ENCODE assay signal across 15 cellular contexts in genomic region chr4:962231-963208, GRCh38. TPM values are rescaled to one million over a fixed set of nuclear protein-coding genes. Genes with fewer than 3 reads are reported as not detected.
DNase-seq lines count a peak whose midpoint lies in the region; ATAC-seq and TF ChIP-seq lines count a peak whose summit lies in the region.
"Had no signal": no experiment of that assay in that cellular context is flagged by ENCODE, and none has a peak within 500 bp of the region (broad histone marks: within the 10 kb centered on the region; RNA-seq: fewer than 3 reads in every experiment).

No MANE protein-coding gene starts in this region.

- no peak for TF ChIP-seq CTCF in osteocyte (IDR thresholded peaks at IDR 0.05)

- peak; percentile 80 for ATAC-seq in left colon
- ATAC-seq in GM21737 (IDR thresholded peaks at IDR 0.05; ENCODE audit: unreplicated experiment): no peak
- ATAC-seq: sciatic nerve had no signal

- intact Hi-C loops in left colon (cut with DNase I, micrococcal nuclease): no loop called here

- no peaks in the 10 kb centered on the region for H3K9me3 Mint-ChIP-seq in osteocyte (ENCODE audit: unreplicated experiment)
- H3K9me3 Mint-ChIP-seq: activated naive CD4-positive, alpha-beta T cell treated with anti-CD3 and anti-CD28 coated beads, Interleukin-2, amount 10 ng/mL, durations not matched to agents 7 days and 5 days; CD4-positive, alpha-beta T cell had no signal

- H3K4me1 Mint-ChIP-seq in osteocyte (ENCODE audit: unreplicated experiment): no peaks in the 10 kb centered on the region
- H3K4me1 Mint-ChIP-seq: activated naive CD4-positive, alpha-beta T cell treated with anti-CD3 and anti-CD28 coated beads, Interleukin-2, amount 10 ng/mL, durations not matched to agents 7 days and 5 days had no signal

- H3K36me3 Mint-ChIP-seq in osteocyte (ENCODE audit: unreplicated experiment): peaks cover 2% of the 10 kb centered on the region

- DNase-seq in DMS153 (lab: John Stamatoyannopoulos, UW): peak; percentile 53
- peak; percentile 90 for DNase-seq in HT-29 (ENCODE audit: low spot score)
- DNase-seq in NCI-H774 (lab: John Stamatoyannopoulos, UW): peak; percentile 83
- DNase-seq in left colon: peak; percentile 75 to 87
- DNase-seq in osteocyte (ENCODE audit: extremely low spot score, unreplicated experiment): no peak
- no peak for DNase-seq in UCSD-AML1 (lab: John Stamatoyannopoulos, UW; ENCODE audit: unreplicated experiment)
- DNase-seq: activated naive CD4-positive, alpha-beta T cell treated with anti-CD3 and anti-CD28 coated beads, Interleukin-2, amount 10 ng/mL, durations not matched to agents 7 days and 5 days; effector memory CD4-positive, alpha-beta T cell; mammary epithelial cell; NK-92 treated with Interleukin-12 subunit alpha and Interleukin-12 subunit beta, amount 100 ng/mL, for 24 hours; stimulated activated CD4-positive, alpha-beta T cell treated with anti-CD3 and anti-CD28 coated beads, Interleukin-4, amount 100 ng/mL, for 4 hours had no signal

- no peak overlapping the region for H3K4me3 Mint-ChIP-seq in osteocyte (ENCODE audit: unreplicated experiment)
- H3K4me3 Mint-ChIP-seq: activated naive CD4-positive, alpha-beta T cell treated with anti-CD3 and anti-CD28 coated beads, Interleukin-2, amount 10 ng/mL, durations not matched to agents 7 days and 5 days; CD4-positive, alpha-beta T cell had no signal

- no peak overlapping the region for H3K27ac Mint-ChIP-seq in osteocyte (ENCODE audit: unreplicated experiment)
- H3K27ac Mint-ChIP-seq: activated naive CD4-positive, alpha-beta T cell treated with anti-CD3 and anti-CD28 coated beads, Interleukin-2, amount 10 ng/mL, durations not matched to agents 7 days and 5 days; CD4-positive, alpha-beta T cell had no signal

- H3K27me3 Mint-ChIP-seq in osteocyte (ENCODE audit: unreplicated experiment): no peaks in the 10 kb centered on the region
- H3K27me3 Mint-ChIP-seq: activated naive CD4-positive, alpha-beta T cell treated with anti-CD3 and anti-CD28 coated beads, Interleukin-2, amount 10 ng/mL, durations not matched to agents 7 days and 5 days; CD4-positive, alpha-beta T cell had no signal

RNA-seq across cellular contexts. Expression of gene DGKQ, which starts 10.8 kb away (rescaled TPM):
- 46.7 and 50.5 TPM in 2 replicates for total RNA-seq in HT-29 (2014; rRNA removed; shearing (Covaris generic))
- 10 to 100 TPM; 47.8 to 49.6 TPM for total RNA-seq in left colon
- 17.9 and 18.5 TPM in 2 replicates for total RNA-seq in osteocyte

RNA-seq across cellular contexts. Expression of gene IDUA, which starts 24.3 kb away (rescaled TPM):
- total RNA-seq in HT-29 (2014; rRNA removed; shearing (Covaris generic)): 39.7 and 53.5 TPM in 2 replicates
- 10 to 100 TPM; 28.7 to 40.9 TPM for total RNA-seq in left colon
- 58.0 and 67.8 TPM in 2 replicates for total RNA-seq in osteocyte

RNA-seq across cellular contexts. Expression of gene TMEM175, which starts 30.3 kb away (rescaled TPM):
- total RNA-seq in HT-29 (2014; rRNA removed; shearing (Covaris generic)): 13.7 and 33.0 TPM in 2 replicates
- 10 to 100 TPM; 21.4 to 28.6 TPM for total RNA-seq in left colon
- total RNA-seq in osteocyte: 37.2 and 39.7 TPM in 2 replicates

RNA-seq across cellular contexts. Expression of gene GAK, which starts 30.4 kb away (rescaled TPM):
- total RNA-seq in HT-29 (2014; rRNA removed; shearing (Covaris generic)): 278 and 308 TPM in 2 replicates
- 100 to 1,000 TPM; 197 to 265 TPM for total RNA-seq in left colon
- 76.7 and 93.8 TPM in 2 replicates for total RNA-seq in osteocyte

RNA-seq across cellular contexts. Expression of gene SLC26A1, which starts 30.7 kb away (rescaled TPM):
- 5.8 and 6.2 TPM in 2 replicates for total RNA-seq in HT-29 (2014; rRNA removed; shearing (Covaris generic))
- total RNA-seq in left colon (1 to 10 TPM; 1.6 to 2.0 TPM), osteocyte (0.78 and 0.83 TPM in 2 replicates)
- total RNA-seq: activated CD8-positive, alpha-beta memory T cell treated with anti-CD3 and anti-CD28 coated beads for 36 hours; CD4-positive, alpha-beta T cell; mammary epithelial cell had no signal

Comparison
In these comparisons a context has a peak if more than half of its experiments do, and no peak if none do; other contexts are left out.
1. DNase-seq: peak in DMS153 (single experiment), HT-29 (single experiment), NCI-H774 (single experiment) and left colon (2 of 2); none in osteocyte (single experiment) and UCSD-AML1 (single experiment).